19 cellular contexts compared by ENCODE assay signal in genomic region chr10:117533507-117534281, GRCh38. TPM values are rescaled to one million over a fixed set of nuclear protein-coding genes. Genes with fewer than 3 reads are reported as not detected.
DNase-seq lines count a peak whose midpoint lies in the region; ATAC-seq, FAIRE-seq and TF ChIP-seq lines count a peak whose summit lies in the region.
"Had no signal": no experiment of that assay in that cellular context is flagged by ENCODE, and none has a peak within 500 bp of the region (broad histone marks: within the 10 kb centered on the region; RNA-seq: fewer than 3 reads in every experiment).

No MANE protein-coding gene starts in this region.

- H3K27me3 ChIP-seq in H9 (ENCODE audit: insufficient read depth, low read length) = peaks cover 85% of the 10 kb centered on the region
- H3K27me3 ChIP-seq in osteoblast (ENCODE audit: insufficient read depth, low read length) = peaks cover 80% of the 10 kb centered on the region

- no peak overlapping the region for H2BK15ac ChIP-seq in H9 (ENCODE audit: low read depth, low read length)

- peak; percentile 5 for DNase-seq in DMS79 (lab: John Stamatoyannopoulos, UW)
- DNase-seq in DMS79 treated with DMSO at 0.1 percent for 48 hours (lab: John Stamatoyannopoulos, UW) = no peak
- DNase-seq in H9 = no peak
- DNase-seq in osteoblast (ENCODE audit: insufficient read length, low spot score, missing footprints) = peak; percentile 83
- DNase-seq in GM19239 (ENCODE audit: insufficient read length, low spot score) = no peak
- DNase-seq in C1 segment of cervical spinal cord (lab: John Stamatoyannopoulos, UW) = no peak
- DNase-seq: activated naive CD4-positive, alpha-beta T cell; CD8-positive, alpha-beta memory T cell; effector memory CD4-positive, alpha-beta T cell had no signal

- no peak overlapping the region for H2BK20ac ChIP-seq in H9 (ENCODE audit: low read depth, low read length, poor library complexity, severe bottlenecking)

- peaks cover 4% of the 10 kb centered on the region for H4K20me1 ChIP-seq in H9 (ENCODE audit: control insufficient read depth, insufficient read depth, insufficient read length)
- no peaks in the 10 kb centered on the region for H4K20me1 ChIP-seq in osteoblast (ENCODE audit: insufficient read depth, low read length)

- no peak overlapping the region for H3K27ac ChIP-seq in H9 (ENCODE audit: insufficient read length, low read depth, low read length)
- H3K27ac ChIP-seq in osteoblast (ENCODE audit: low read depth, low read length) = no peak overlapping the region
- H3K27ac ChIP-seq: 22Rv1, prostate gland, SJSA1, thoracic aorta had no signal

- H3K27me3 Mint-ChIP-seq in H9 (ENCODE audit: low read depth) = peaks cover 100% of the 10 kb centered on the region

- H4K8ac ChIP-seq in H9 (replicated peaks; ENCODE audit: insufficient read length, low read depth, low read length) = no peak overlapping the region

- H3K18ac ChIP-seq in H9 (ENCODE audit: insufficient read length, low read depth, low read length) = no peak overlapping the region

- peak overlapping the region in 1 of 2 experiments; percentile 45; a peak in 3 of 5 replicates for H3K4me3 Mint-ChIP-seq in H9

- H3K56ac ChIP-seq in H9 (ENCODE audit: insufficient read length, low read depth, low read length) = no peak overlapping the region

- no peak overlapping the region for H2BK12ac ChIP-seq in H9 (ENCODE audit: insufficient read length, low read depth, low read length)

- no peak overlapping the region for H3K4ac ChIP-seq in H9 (ENCODE audit: low read depth, low read length)

- H3K27ac Mint-ChIP-seq in H9 = no peak overlapping the region

- no peak overlapping the region for H4K5ac ChIP-seq in H9 (ENCODE audit: insufficient read length, low read depth, low read length)

- H3K9ac ChIP-seq in H9 (ENCODE audit: extremely low read depth, insufficient read length, low read length) = no peak overlapping the region

- no peak for TF ChIP-seq CTCF in H9 (conservative IDR thresholded peaks at IDR 0.05)
- TF ChIP-seq CTCF in osteoblast (IDR thresholded peaks at IDR 0.05; ENCODE audit: extremely low read depth, low read depth, low read length) = no peak

- H3K4me1 ChIP-seq in H9 (ENCODE audit: insufficient read depth, low read length) = no peaks in the 10 kb centered on the region
- peaks cover 5% of the 10 kb centered on the region for H3K4me1 ChIP-seq in osteoblast (ENCODE audit: insufficient read depth, low read length)
- H3K4me1 ChIP-seq: SJSA1 had no signal

- no peak overlapping the region for H4K91ac ChIP-seq in H9 (ENCODE audit: insufficient read length, low read depth, low read length)

- no peak overlapping the region for H2BK5ac ChIP-seq in H9 (ENCODE audit: insufficient read length, low read length)

- no peaks in the 10 kb centered on the region for H3K79me2 ChIP-seq in H9 (ENCODE audit: insufficient read depth, low read length)
- no peaks in the 10 kb centered on the region for H3K79me2 ChIP-seq in osteoblast (ENCODE audit: insufficient read depth, low read length)

- no peak overlapping the region for H3T11ph ChIP-seq in H9 (ENCODE audit: low read length)

- no peak overlapping the region for H3K14ac ChIP-seq in H9 (ENCODE audit: insufficient read depth, low read length)

- H3K9me3 ChIP-seq in H9 (ENCODE audit: control insufficient read depth, low read depth, low read length) (no peaks in the 10 kb centered on the region), osteoblast (ENCODE audit: low read depth, low read length) (no peaks in the 10 kb centered on the region)
- H3K9me3 ChIP-seq: prostate gland, SJSA1, thoracic aorta had no signal

- no peak overlapping the region for H3K23ac ChIP-seq in H9 (ENCODE audit: insufficient read length, low read depth, low read length)

- no peaks in the 10 kb centered on the region for H3K23me2 ChIP-seq in H9 (ENCODE audit: insufficient read length, low read depth, low read length, poor library complexity, severe bottlenecking)

- no peak overlapping the region for H2AK5ac ChIP-seq in H9 (ENCODE audit: insufficient read length, low read length)

- H3K4me1 Mint-ChIP-seq in H9 = peaks cover 4 to 28% of the 10 kb centered on the region in 2 experiments

- H3K4me3 ChIP-seq in osteoblast (ENCODE audit: insufficient read depth, low read length) = no peak overlapping the region
- H3K4me3 ChIP-seq: prostate gland, SJSA1 had no signal

- FAIRE-seq in endometrium (lab: Jason Lieb, UNC) = peak; percentile 57
- no peak for FAIRE-seq in GM19239 (lab: Jason Lieb, UNC)
- FAIRE-seq: frontal cortex had no signal

- no peaks in the 10 kb centered on the region for H3K79me1 ChIP-seq in H9 (ENCODE audit: insufficient read depth, low read depth, low read length, poor library complexity, severe bottlenecking)

- peak overlapping the region; percentile 31 for H3K4me2 ChIP-seq in H9 (ENCODE audit: insufficient read depth, insufficient read length, low read length)
- H3K4me2 ChIP-seq in osteoblast (ENCODE audit: insufficient read depth, low read length) = peak overlapping the region; percentile 43

- H3K36me3 Mint-ChIP-seq in H9 (ENCODE audit: insufficient read depth in 1 of 3, low read depth in 3 of 3) = no peaks in the 10 kb centered on the region
- H3K36me3 Mint-ChIP-seq: CD8-positive, alpha-beta memory T cell had no signal

- H2BK120ac ChIP-seq in H9 (ENCODE audit: low read depth, low read length, poor library complexity, severe bottlenecking) = no peak overlapping the region

- no peak for ATAC-seq in HG03108 (IDR thresholded peaks at IDR 0.05; ENCODE audit: unreplicated experiment)

- H2AFZ ChIP-seq in H9 (ENCODE audit: low read length) = no peak overlapping the region
- no peak overlapping the region for H2AFZ ChIP-seq in osteoblast (ENCODE audit: low read length)

- no peaks in the 10 kb centered on the region for H3K36me3 ChIP-seq in osteoblast (ENCODE audit: insufficient read depth, low read length)
- H3K36me3 ChIP-seq: prostate gland, SJSA1, thoracic aorta had no signal

- no CpG with 5 or more reads among the region's 24 CpGs for WGBS in H9 (ENCODE audit: extremely low coverage, insufficient read length, low lambda C conversion rate)

- H3K9me3 Mint-ChIP-seq in H9 = peaks cover 0 to 2% of the 10 kb centered on the region in 2 experiments; a peak in 3 of 5 replicates
- H3K9me3 Mint-ChIP-seq: CD8-positive, alpha-beta memory T cell had no signal

RNA-seq across cellular contexts. Expression of gene EMX2, which starts 8.9 kb away (rescaled TPM):
- total RNA-seq in H9 (2021) = not detected in 2 replicates
- 0.88 and 1.4 TPM in 2 replicates for total RNA-seq in osteoblast
- total RNA-seq: activated CD8-positive, alpha-beta memory T cell treated with anti-CD3 and anti-CD28 coated beads for 36 hours; CD8-positive, alpha-beta memory T cell; G401; OCI-LY7; thoracic aorta had no signal

Comparison
In these comparisons a context has a peak if more than half of its experiments do, and no peak if none do; other contexts are left out.
1. DNase-seq: peak in DMS79 (single experiment) and osteoblast (single experiment); none in DMS79 treated with DMSO at 0.1 percent for 48 hours (single experiment), H9 (single experiment), GM19239 (single experiment) and C1 segment of cervical spinal cord (0 of 14).